ENCODE assay signal across 2 cellular contexts in genomic region chr3:39173726-39174125, GRCh38. TPM values are rescaled to one million over a fixed set of nuclear protein-coding genes. Genes with fewer than 3 reads are reported as not detected.
"Had no signal": no experiment of that assay in that cellular context is flagged by ENCODE, and none has a peak within 500 bp of the region (broad histone marks: within the 10 kb centered on the region; RNA-seq: fewer than 3 reads in every experiment).

No MANE protein-coding gene starts in this region.

RNA-seq across cellular contexts. Expression of gene XIRP1, which starts 18.7 kb away (rescaled TPM):
- total RNA-seq: MCF 10A, NCI-H460 had no signal
